21 cellular contexts compared by ENCODE assay signal in the genomic region with DNA sequence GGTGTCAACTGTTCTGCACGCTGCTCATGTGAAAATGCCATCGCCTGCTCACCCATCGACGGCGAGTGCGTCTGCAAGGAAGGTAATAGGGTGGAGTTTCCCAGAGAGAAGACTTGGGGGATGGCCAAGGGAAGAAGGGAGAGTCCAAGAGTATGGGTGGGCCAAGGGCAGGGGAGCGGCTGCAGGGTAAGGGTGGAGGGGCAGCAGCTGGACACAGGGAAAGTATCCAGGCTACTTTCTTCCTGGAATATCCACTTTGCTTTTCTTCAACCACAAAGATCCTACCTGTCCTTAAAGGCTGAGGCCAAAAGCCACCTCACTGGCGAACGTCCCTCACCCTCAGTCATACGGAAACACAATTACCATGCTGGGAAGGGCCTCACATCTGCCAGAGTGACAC. TPM values are rescaled to one million over a fixed set of nuclear protein-coding genes. Genes with fewer than 3 reads are reported as not detected.
"Had no signal": no experiment of that assay in that cellular context is flagged by ENCODE, and none has a peak within 500 bp of the region (broad histone marks: within the 10 kb centered on the region; RNA-seq: fewer than 3 reads in every experiment).

No MANE protein-coding gene starts in this region.

- H3K4me3 ChIP-seq: adrenal gland, SJSA1 had no signal

- H3K4me1 ChIP-seq: breast epithelium had no signal

- H3K27ac Mint-ChIP-seq: activated CD8-positive, alpha-beta T cell treated with anti-CD3 and anti-CD28 coated beads for 36 hours; activated naive CD8-positive, alpha-beta T cell treated with anti-CD3 and anti-CD28 coated beads, Interleukin-2, amount 10 ng/mL, durations not matched to agents 7 days and 5 days; T-helper 1 cell treated with Interleukin-12 subunit alpha and Interleukin-12 subunit beta and Interleukin-4 antibody, amounts not matched to agents 30 μg/mL and 1 μg/mL, for 36 hours had no signal

- H3K27me3 ChIP-seq: adrenal gland, SJSA1 had no signal

- H3K36me3 Mint-ChIP-seq: activated naive CD8-positive, alpha-beta T cell treated with anti-CD3 and anti-CD28 coated beads, Interleukin-2, amount 10 ng/mL, durations not matched to agents 7 days and 5 days had no signal

- DNase-seq: activated CD4-positive, alpha-beta T cell treated with anti-CD3 and anti-CD28 coated beads for 4 hours; activated CD8-positive, alpha-beta memory T cell treated with anti-CD3 and anti-CD28 coated beads, Interleukin-2, amount 50 U/mL, for 48 hours; activated CD8-positive, alpha-beta T cell treated with anti-CD3 and anti-CD28 coated beads for 36 hours; activated naive CD4-positive, alpha-beta T cell treated with anti-CD3 and anti-CD28 coated beads, Interleukin-2, amount 50 U/mL, for 16 hours; activated naive CD8-positive, alpha-beta T cell treated with anti-CD3 and anti-CD28 coated beads, Interleukin-2, amount 10 ng/mL, durations not matched to agents 7 days and 5 days; activated T-cell treated with anti-CD3 and anti-CD28 coated beads, Interleukin-2, amount 50 U/mL, for 1 hour; adrenal gland; central memory CD4-positive, alpha-beta T cell; Kasumi-1; NCI-H187 treated with DMSO at 0.1 percent for 48 hours; NCI-H2081 treated with DMSO at 0.1 percent for 48 hours; NCI-H446; NCI-H524; Right ventricle myocardium superior; RPMI8226 had no signal

- H3K36me3 ChIP-seq: adrenal gland, breast epithelium, SJSA1 had no signal

- H3K4me3 Mint-ChIP-seq: activated CD8-positive, alpha-beta T cell treated with anti-CD3 and anti-CD28 coated beads for 36 hours; activated naive CD8-positive, alpha-beta T cell treated with anti-CD3 and anti-CD28 coated beads, Interleukin-2, amount 10 ng/mL, durations not matched to agents 7 days and 5 days; T-helper 1 cell treated with Interleukin-12 subunit alpha and Interleukin-12 subunit beta and Interleukin-4 antibody, amounts not matched to agents 30 μg/mL and 1 μg/mL, for 36 hours had no signal

- ATAC-seq: activated CD4-positive, CD25-positive, alpha-beta regulatory T cell treated with anti-CD3 and anti-CD28 coated beads, Interleukin-2, amount 50 U/mL, for 24 hours; activated CD8-positive, alpha-beta T cell treated with anti-CD3 and anti-CD28 coated beads for 36 hours; SK-N-SH treated with all-trans-retinoic acid at 6 μM for 48 hours had no signal

- H3K9me3 ChIP-seq: adrenal gland, breast epithelium, SJSA1 had no signal

- H3K9me3 Mint-ChIP-seq: activated CD8-positive, alpha-beta T cell treated with anti-CD3 and anti-CD28 coated beads for 36 hours; activated naive CD8-positive, alpha-beta T cell treated with anti-CD3 and anti-CD28 coated beads, Interleukin-2, amount 10 ng/mL, durations not matched to agents 7 days and 5 days; T-helper 1 cell treated with Interleukin-12 subunit alpha and Interleukin-12 subunit beta and Interleukin-4 antibody, amounts not matched to agents 30 μg/mL and 1 μg/mL, for 36 hours had no signal

- H3K27ac ChIP-seq: breast epithelium, SJSA1 had no signal

RNA-seq across cellular contexts. Expression of gene LRRC71, which starts 11.5 kb away (rescaled TPM):
- total RNA-seq: activated CD8-positive, alpha-beta T cell treated with anti-CD3 and anti-CD28 coated beads for 36 hours; activated naive CD8-positive, alpha-beta T cell treated with anti-CD3 and anti-CD28 coated beads, Interleukin-2, amount 10 ng/mL, durations not matched to agents 7 days and 5 days; breast epithelium; Right ventricle myocardium superior; SJSA1 had no signal

RNA-seq across cellular contexts. Expression of gene NTRK1, which starts 48.3 kb away (rescaled TPM):
- total RNA-seq: SJSA1 had no signal

RNA-seq across cellular contexts. Expression of gene INSRR, which starts 50.0 kb away (rescaled TPM):
- total RNA-seq: SJSA1 had no signal
- polyA plus RNA-seq: aorta had no signal
